Comparison of ENCODE assay signal across 13 cellular contexts in genomic region chr1:94971491-94971924, GRCh38. TPM values are rescaled to one million over a fixed set of nuclear protein-coding genes. Genes with fewer than 3 reads are reported as not detected.
A peak's percentile ranks its signal among the peaks of the same experiment; 100 is the strongest.
DNase-seq lines count a peak whose midpoint lies in the region; ATAC-seq and TF ChIP-seq lines count a peak whose summit lies in the region.
"Had no signal": no experiment of that assay in that cellular context is flagged by ENCODE, and none has a peak within 500 bp of the region (broad histone marks: within the 10 kb centered on the region; RNA-seq: fewer than 3 reads in every experiment).

No MANE protein-coding gene starts in this region.

- TF ChIP-seq POLR2A in transverse colon (IDR thresholded peaks at IDR 0.05): no peak

- H3K27ac ChIP-seq in transverse colon: peak overlapping the region in 3 of 4 donors; percentile 28 to 38 (median 36)

- peaks cover 0 to 3% (median 0%) of the 10 kb centered on the region in 4 donors for H3K4me1 ChIP-seq in transverse colon

- H3K36me3 ChIP-seq in transverse colon: no peaks in the 10 kb centered on the region

- H3K27me3 ChIP-seq in transverse colon: no peaks in the 10 kb centered on the region

- no peaks in the 10 kb centered on the region for H3K9me3 ChIP-seq in transverse colon

- ATAC-seq in GM18861 (IDR thresholded peaks at IDR 0.05; ENCODE audit: unreplicated experiment): no peak
- ATAC-seq in HG02840 (IDR thresholded peaks at IDR 0.05; ENCODE audit: low FRiP score, unreplicated experiment): no peak
- no peak for ATAC-seq in HG03439 (IDR thresholded peaks at IDR 0.05; ENCODE audit: unreplicated experiment)
- ATAC-seq: activated CD8-positive, alpha-beta T cell treated with anti-CD3 and anti-CD28 coated beads, Interleukin-2, amount 10 ng/mL, durations not matched to agents 7 days and 5 days had no signal

- intact Hi-C loops in transverse colon (cut with DNase I; ENCODE audit: low total_unique reads): no loop called here

- TF ChIP-seq EP300 in transverse colon (IDR thresholded peaks at IDR 0.05; ENCODE audit: low read depth): no peak

- no peak overlapping the region for H3K4me3 ChIP-seq in astrocyte of the spinal cord (ENCODE audit: low read depth, low read length)
- no peak overlapping the region for H3K4me3 ChIP-seq in transverse colon

- DNase-seq in HT1080 (ENCODE audit: low read depth) (peak; percentile 87), astrocyte of the spinal cord (ENCODE audit: low read depth, low spot score) (peak; percentile 53), kidney tubule cell (ENCODE audit: low spot score) (peak; percentile 84), transverse colon (no peak), SKM-1 treated with dmso at 0.1 percent for 144 hours (lab: John Stamatoyannopoulos, UW; ENCODE audit: unreplicated experiment) (no peak)
- DNase-seq: activated CD8-positive, alpha-beta T cell treated with anti-CD3 and anti-CD28 coated beads, Interleukin-2, amount 10 ng/mL, durations not matched to agents 7 days and 5 days; activated naive CD8-positive, alpha-beta T cell treated with anti-CD3 and anti-CD28 coated beads, Interleukin-2, amount 10 ng/mL, durations not matched to agents 7 days and 5 days; GF-D8; SHP77 treated with DMSO at 0.1 percent for 48 hours; substantia nigra had no signal

- no peak for TF ChIP-seq CTCF in astrocyte of the spinal cord (IDR thresholded peaks at IDR 0.05; ENCODE audit: low read depth, low read length)
- TF ChIP-seq CTCF in transverse colon (IDR thresholded peaks at IDR 0.05): no peak

- in situ Hi-C loops in astrocyte of the spinal cord (cut with HindIII; ENCODE audit: low sequenced_read_pairs) (no loop called here), transverse colon (cut with MboI; ENCODE audit: low pct_ligation_motif_present in 1 of 4, low pct_unique_long_range_greater_than_20kb in 1 of 4, low sequenced_read_pairs in 3 of 4) (no loop called here)

- 69 to 75% methylated on average over 5 to 6 of the region's 6 CpGs for WGBS in transverse colon (ENCODE audit: low coverage in 1 of 2), 2 donors

RNA-seq across cellular contexts. Expression of gene CNN3, which starts 44.6 kb away (rescaled TPM):
- 269 and 346 TPM in 2 replicates for total RNA-seq in HT1080 (2014; rRNA removed; shearing (Covaris generic))
- polyA plus RNA-seq in HT1080 (2015; cell fraction: cytosol; rRNA removed): 307 and 319 TPM in 2 replicates
- 236 and 247 TPM in 2 replicates for polyA plus RNA-seq in HT1080 (2015; cell fraction: nucleus; rRNA removed)
- total RNA-seq in transverse colon: 10 to 100 TPM; 22.4 to 96.2 (median 59.7) TPM

Comparison
In these comparisons a context has a peak if more than half of its experiments do, and no peak if none do; other contexts are left out.
1. DNase-seq: peak in HT1080 (single experiment), astrocyte of the spinal cord (single experiment) and kidney tubule cell (single experiment); none in transverse colon (single experiment) and SKM-1 treated with dmso at 0.1 percent for 144 hours (single experiment).